18 cellular contexts compared by ENCODE assay signal in genomic region chr16:55760665-55761035, GRCh38.
DNase-seq lines count a peak whose midpoint lies in the region; ATAC-seq and TF ChIP-seq lines count a peak whose summit lies in the region.
"Had no signal": no experiment of that assay in that cellular context is flagged by ENCODE, and none has a peak within 500 bp of the region (broad histone marks: within the 10 kb centered on the region; RNA-seq: fewer than 3 reads in every experiment).

No MANE protein-coding gene starts in this region.

- CTCF ChIA-PET in Calu3 (lab: Charles Lee) = no interaction called here

- BruUV-seq in Calu3 (replicated peaks; lab: Mats Ljungman, UMichigan) = no TSS peak

- in situ Hi-C loops in HAP-1 (cut with MboI; ENCODE audit: low sequenced_read_pairs) = no loop called here

- no peaks in the 10 kb centered on the region for H3K4me1 ChIP-seq in endodermal cell (ENCODE audit: control insufficient read depth, insufficient read depth, low read length)
- no peaks in the 10 kb centered on the region for H3K4me1 ChIP-seq in HAP-1

- no peaks in the 10 kb centered on the region for H3K36me3 Mint-ChIP-seq in Calu3 (ENCODE audit: insufficient read depth, unreplicated experiment)
- H3K36me3 Mint-ChIP-seq in endodermal cell (ENCODE audit: low read depth) = no peaks in the 10 kb centered on the region
- H3K36me3 Mint-ChIP-seq in progenitor cell of endocrine pancreas (ENCODE audit: insufficient read depth) = no peaks in the 10 kb centered on the region
- H3K36me3 Mint-ChIP-seq: CD4-positive, CD25-positive, alpha-beta regulatory T cell; IgD-negative memory B cell; stimulated activated memory B cell treated with anti-CD40 and anti-IgM and Interleukin-4, amounts not matched to agents 10 μg/mL and 1 μg/mL and 100 μg/mL, for 72 hours had no signal

- intact Hi-C loops in Calu3 (cut with micrococcal nuclease; ENCODE audit: unreplicated experiment) = no loop called here

- H3K27ac Mint-ChIP-seq in Calu3 (ENCODE audit: unreplicated experiment) = no peak overlapping the region
- no peak overlapping the region for H3K27ac Mint-ChIP-seq in endodermal cell
- no peak overlapping the region for H3K27ac Mint-ChIP-seq in progenitor cell of endocrine pancreas
- H3K27ac Mint-ChIP-seq: activated CD4-positive, alpha-beta memory T cell treated with anti-CD3 and anti-CD28 coated beads, Interleukin-2, amount 10 ng/mL, durations not matched to agents 7 days and 5 days; CD4-positive, CD25-positive, alpha-beta regulatory T cell; IgD-negative memory B cell; memory B cell; stimulated activated memory B cell treated with anti-CD40 and anti-IgM and Interleukin-4, amounts not matched to agents 10 μg/mL and 1 μg/mL and 100 μg/mL, for 72 hours had no signal

- H3K9me3 ChIP-seq in endodermal cell (ENCODE audit: control insufficient read depth, low read length) = no peaks in the 10 kb centered on the region
- no peaks in the 10 kb centered on the region for H3K9me3 ChIP-seq in HAP-1

- no peaks in the 10 kb centered on the region for H3K36me3 ChIP-seq in endodermal cell (ENCODE audit: control insufficient read depth, insufficient read depth, low read length)
- no peaks in the 10 kb centered on the region for H3K36me3 ChIP-seq in HAP-1 (replicated peaks)
- H3K36me3 ChIP-seq: cardiac muscle cell had no signal

- ATAC-seq in left lobe of liver (peak; percentile 32), GM19395 (IDR thresholded peaks at IDR 0.05; ENCODE audit: unreplicated experiment) (no peak), HG02970 (IDR thresholded peaks at IDR 0.05; ENCODE audit: low FRiP score, unreplicated experiment) (no peak)
- ATAC-seq: effector memory CD8-positive, alpha-beta T cell; stimulated activated memory B cell treated with anti-CD40 and anti-IgM and Interleukin-4, amounts not matched to agents 10 μg/mL and 1 μg/mL and 100 μg/mL, for 72 hours had no signal

- H3K9me3 Mint-ChIP-seq in Calu3 (ENCODE audit: low read depth, unreplicated experiment) (peaks cover 4% of the 10 kb centered on the region), endodermal cell (no peaks in the 10 kb centered on the region), progenitor cell of endocrine pancreas (ENCODE audit: low read depth) (no peaks in the 10 kb centered on the region)
- H3K9me3 Mint-ChIP-seq: effector memory CD8-positive, alpha-beta T cell; stimulated activated memory B cell treated with anti-CD40 and anti-IgM and Interleukin-4, amounts not matched to agents 10 μg/mL and 1 μg/mL and 100 μg/mL, for 72 hours had no signal

- no peak for DNase-seq in Calu3
- DNase-seq in endodermal cell = no peak
- no peak for DNase-seq in left lobe of liver (ENCODE audit: low spot score)
- DNase-seq in progenitor cell of endocrine pancreas (ENCODE audit: low spot score, unreplicated experiment) = no peak
- DNase-seq in NCI-H1694 (lab: John Stamatoyannopoulos, UW) = no peak
- no peak for DNase-seq in HAP-1 (ENCODE audit: low spot score in 2 of 2)
- DNase-seq: activated CD4-positive, alpha-beta memory T cell treated with anti-CD3 and anti-CD28 coated beads, Interleukin-2, amount 10 ng/mL, durations not matched to agents 7 days and 5 days; CD4-positive, CD25-positive, alpha-beta regulatory T cell; DMS79; effector memory CD8-positive, alpha-beta T cell; MV-4-11; NCI-H2081 had no signal

- no peaks in the 10 kb centered on the region for H3K27me3 ChIP-seq in endodermal cell (ENCODE audit: control insufficient read depth, insufficient read depth, low read length, poor library complexity, severe bottlenecking)
- H3K27me3 ChIP-seq in HAP-1 (ENCODE audit: low read depth) = no peaks in the 10 kb centered on the region
- H3K27me3 ChIP-seq: cardiac muscle cell had no signal

- H3K4me3 Mint-ChIP-seq in Calu3 (ENCODE audit: low read depth, unreplicated experiment) = peak overlapping the region; percentile 0
- H3K4me3 Mint-ChIP-seq in endodermal cell = peak overlapping the region; percentile 56
- H3K4me3 Mint-ChIP-seq in progenitor cell of endocrine pancreas (ENCODE audit: low read depth) = peak overlapping the region; percentile 57
- H3K4me3 Mint-ChIP-seq: activated CD4-positive, alpha-beta memory T cell treated with anti-CD3 and anti-CD28 coated beads, Interleukin-2, amount 10 ng/mL, durations not matched to agents 7 days and 5 days; CD4-positive, CD25-positive, alpha-beta regulatory T cell; effector memory CD8-positive, alpha-beta T cell; IgD-negative memory B cell; memory B cell; stimulated activated memory B cell treated with anti-CD40 and anti-IgM and Interleukin-4, amounts not matched to agents 10 μg/mL and 1 μg/mL and 100 μg/mL, for 72 hours had no signal

- no peak overlapping the region for H3K9ac ChIP-seq in endodermal cell (ENCODE audit: extremely low read depth, low read length, poor library complexity, severe bottlenecking)

- no peak overlapping the region for H3K27ac ChIP-seq in endodermal cell (ENCODE audit: low read depth, low read length)
- H3K27ac ChIP-seq: cardiac muscle cell had no signal

- WGBS in endodermal cell (ENCODE audit: insufficient coverage in 1 of 2, insufficient read length in 1 of 2), 2 experiments = 92 to 95% methylated on average over 24 to 25 of the region's 25 CpGs

- peaks cover 48% of the 10 kb centered on the region for H3K27me3 Mint-ChIP-seq in Calu3 (ENCODE audit: unreplicated experiment)
- peaks cover 56% of the 10 kb centered on the region for H3K27me3 Mint-ChIP-seq in endodermal cell (ENCODE audit: insufficient read depth)
- H3K27me3 Mint-ChIP-seq in progenitor cell of endocrine pancreas = peaks cover 52% of the 10 kb centered on the region
- H3K27me3 Mint-ChIP-seq: CD4-positive, CD25-positive, alpha-beta regulatory T cell had no signal

- H3K4me3 ChIP-seq in endodermal cell (ENCODE audit: low read length) (no peak overlapping the region), HAP-1 (no peak overlapping the region)
- H3K4me3 ChIP-seq: cardiac muscle cell had no signal

- no peaks in the 10 kb centered on the region for H3K4me1 Mint-ChIP-seq in Calu3 (ENCODE audit: low read depth, unreplicated experiment)
- peaks cover 7% of the 10 kb centered on the region for H3K4me1 Mint-ChIP-seq in endodermal cell
- peaks cover 1% of the 10 kb centered on the region for H3K4me1 Mint-ChIP-seq in progenitor cell of endocrine pancreas (ENCODE audit: low read depth)
- H3K4me1 Mint-ChIP-seq: activated CD4-positive, alpha-beta memory T cell treated with anti-CD3 and anti-CD28 coated beads, Interleukin-2, amount 10 ng/mL, durations not matched to agents 7 days and 5 days; CD4-positive, CD25-positive, alpha-beta regulatory T cell had no signal

- TF ChIP-seq CTCF in Calu3 (IDR thresholded peaks at IDR 0.05; ENCODE audit: unreplicated experiment) = no peak
- no peak for TF ChIP-seq CTCF in endodermal cell (conservative IDR thresholded peaks at IDR 0.05)
- no peak for TF ChIP-seq CTCF in progenitor cell of endocrine pancreas (IDR thresholded peaks at IDR 0.05; ENCODE audit: unreplicated experiment)

Comparison
In these comparisons a context has a peak if more than half of its experiments do, and no peak if none do; other contexts are left out.
1. H3K4me3 Mint-ChIP-seq: peak in every context shown above with its lines; median percentile 57 in progenitor cell of endocrine pancreas; 56 in endodermal cell; 0 in Calu3.